Comparison of ENCODE assay signal across 8 cellular contexts in genomic region chr16:84700518-84701277, GRCh38. TPM values are rescaled to one million over a fixed set of nuclear protein-coding genes. Genes with fewer than 3 reads are reported as not detected.
DNase-seq lines count a peak whose midpoint lies in the region; ATAC-seq and TF ChIP-seq lines count a peak whose summit lies in the region.

No MANE protein-coding gene starts in this region.

- ATAC-seq in HG02885 (IDR thresholded peaks at IDR 0.05; ENCODE audit: poor library complexity, unreplicated experiment): peak; percentile 29
- ATAC-seq in activated naive CD8-positive, alpha-beta T cell treated with anti-CD3 and anti-CD28 coated beads, Interleukin-2, amount 50 U/mL, for 24 hours: peak; percentile 42

- TF ChIP-seq CTCF in Peyer's patch (IDR thresholded peaks at IDR 0.05): no peak

- peaks cover 49% of the 10 kb centered on the region for H3K4me1 Mint-ChIP-seq in activated naive CD8-positive, alpha-beta T cell treated with anti-CD3 and anti-CD28 coated beads, Interleukin-2, amount 50 U/mL, for 24 hours

- H3K27me3 ChIP-seq in Peyer's patch: no peaks in the 10 kb centered on the region
- H3K27me3 ChIP-seq in skeletal muscle satellite cell (ENCODE audit: control insufficient read depth, insufficient read depth, low read length): no peaks in the 10 kb centered on the region

- peak overlapping the region; percentile 94 for H3K9ac ChIP-seq in skeletal muscle satellite cell (ENCODE audit: low read depth, low read length)

- H3K4me2 ChIP-seq in skeletal muscle satellite cell (ENCODE audit: low read length): peak overlapping the region; percentile 84

- peak overlapping the region; percentile 97 for H3K4me3 Mint-ChIP-seq in activated naive CD8-positive, alpha-beta T cell treated with anti-CD3 and anti-CD28 coated beads, Interleukin-2, amount 50 U/mL, for 24 hours

- peaks cover 3 to 28% (median 5%) of the 10 kb centered on the region in 4 donors for H3K4me1 ChIP-seq in Peyer's patch
- peaks cover 14% of the 10 kb centered on the region for H3K4me1 ChIP-seq in skeletal muscle satellite cell (ENCODE audit: control insufficient read depth, insufficient read depth, low read length)

- H3K27me3 Mint-ChIP-seq in activated naive CD8-positive, alpha-beta T cell treated with anti-CD3 and anti-CD28 coated beads, Interleukin-2, amount 50 U/mL, for 24 hours: no peaks in the 10 kb centered on the region

- H3K9me3 Mint-ChIP-seq in activated naive CD8-positive, alpha-beta T cell treated with anti-CD3 and anti-CD28 coated beads, Interleukin-2, amount 50 U/mL, for 24 hours: no peaks in the 10 kb centered on the region

- H3K4me3 ChIP-seq in Peyer's patch (peak overlapping the region; percentile 88 to 99 (median 95)), iPS-11a (ENCODE audit: low read depth, low read length) (peak overlapping the region; percentile 86), skeletal muscle satellite cell (ENCODE audit: low read length) (peak overlapping the region; percentile 83)

- H3K9me3 ChIP-seq in Peyer's patch: no peaks in the 10 kb centered on the region
- no peaks in the 10 kb centered on the region for H3K9me3 ChIP-seq in skeletal muscle satellite cell (replicated peaks; ENCODE audit: low read length)

- no peaks in the 10 kb centered on the region for H3K36me3 ChIP-seq in Peyer's patch
- peaks cover 4% of the 10 kb centered on the region for H3K36me3 ChIP-seq in skeletal muscle satellite cell (ENCODE audit: insufficient read depth, low read length)

- H3K27ac Mint-ChIP-seq in activated naive CD8-positive, alpha-beta T cell treated with anti-CD3 and anti-CD28 coated beads, Interleukin-2, amount 50 U/mL, for 24 hours: peak overlapping the region; percentile 96

- H3K36me3 Mint-ChIP-seq in activated naive CD8-positive, alpha-beta T cell treated with anti-CD3 and anti-CD28 coated beads, Interleukin-2, amount 50 U/mL, for 24 hours (ENCODE audit: low read depth): peaks cover 14% of the 10 kb centered on the region

- DNase-seq in activated CD4-positive, CD25-positive, alpha-beta regulatory T cell treated with anti-CD3 and anti-CD28 coated beads, Interleukin-2, amount 50 U/mL, for 16 hours (ENCODE audit: low read depth, low spot score): peak; percentile 16
- DNase-seq in activated CD4-positive, CD25-positive, alpha-beta regulatory T cell treated with anti-CD3 and anti-CD28 coated beads, Interleukin-2, amount 50 U/mL, for 72 hours: no peak
- DNase-seq in Peyer's patch: peak in 2 of 3 donors; percentile 43 to 64
- peak; percentile 23 for DNase-seq in activated naive CD8-positive, alpha-beta T cell treated with anti-CD3 and anti-CD28 coated beads, Interleukin-2, amount 50 U/mL, for 24 hours
- no peak for DNase-seq in NCI-H2107 (lab: John Stamatoyannopoulos, UW)

- no peak for TF ChIP-seq POLR2A in Peyer's patch (IDR thresholded peaks at IDR 0.05)

- H3K27ac ChIP-seq in Peyer's patch: peak overlapping the region; percentile 87 to 96 (median 90)

RNA-seq across cellular contexts. Expression of gene USP10, which starts 0.9 kb away (rescaled TPM):
- total RNA-seq in Peyer's patch: 10 to 100 TPM; 48.0 to 85.5 (median 59.9) TPM
- total RNA-seq in skeletal muscle satellite cell (2012; rRNA removed): 60.8 and 68.1 TPM in 2 replicates

RNA-seq across cellular contexts. Expression of gene KLHL36, which starts 52.4 kb away (rescaled TPM):
- 10 to 100 TPM; 57.8 to 81.4 (median 74.4) TPM for total RNA-seq in Peyer's patch
- total RNA-seq in skeletal muscle satellite cell (2012; rRNA removed): 46.6 and 50.5 TPM in 2 replicates

Comparison
In these comparisons a context has a peak if more than half of its experiments do, and no peak if none do; other contexts are left out.
1. DNase-seq: peak in activated CD4-positive, CD25-positive, alpha-beta regulatory T cell treated with anti-CD3 and anti-CD28 coated beads, Interleukin-2, amount 50 U/mL, for 16 hours (single experiment), Peyer's patch (2 of 3) and activated naive CD8-positive, alpha-beta T cell treated with anti-CD3 and anti-CD28 coated beads, Interleukin-2, amount 50 U/mL, for 24 hours (single experiment); none in activated CD4-positive, CD25-positive, alpha-beta regulatory T cell treated with anti-CD3 and anti-CD28 coated beads, Interleukin-2, amount 50 U/mL, for 72 hours (single experiment) and NCI-H2107 (single experiment).
2. Peak in every context shown above with its lines, with median percentiles within 50 percentile points of each other: H3K4me3 ChIP-seq.